ENCODE assay signal across 1 cellular context in the genomic region with DNA sequence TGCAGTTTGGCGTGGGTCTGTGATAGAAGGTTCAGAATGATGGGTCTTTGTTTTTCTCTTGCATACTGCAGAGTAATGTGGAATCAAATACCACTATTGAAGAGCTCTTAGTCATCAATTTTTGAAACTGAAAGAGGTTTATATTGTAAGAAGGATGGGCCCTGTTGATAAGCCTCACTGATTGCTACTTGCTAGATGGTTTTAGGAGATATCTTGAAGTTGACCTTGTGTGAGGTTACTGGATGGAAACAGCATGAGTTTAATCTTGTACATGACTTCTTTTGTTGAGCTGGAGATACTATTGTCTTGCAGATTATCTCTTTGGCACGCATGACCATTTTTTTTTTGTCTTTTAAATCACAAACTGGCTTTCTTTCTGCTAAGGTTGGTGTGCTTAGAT.
TF ChIP-seq lines count a peak whose summit lies in the region.

No MANE protein-coding gene starts in this region.

TF ChIP-seq in GM23338, 12 proteins besides CTCF, POLR2A, EP300 and RAD21 (continued from another document):
- TF ChIP-seq, protein P1, sequence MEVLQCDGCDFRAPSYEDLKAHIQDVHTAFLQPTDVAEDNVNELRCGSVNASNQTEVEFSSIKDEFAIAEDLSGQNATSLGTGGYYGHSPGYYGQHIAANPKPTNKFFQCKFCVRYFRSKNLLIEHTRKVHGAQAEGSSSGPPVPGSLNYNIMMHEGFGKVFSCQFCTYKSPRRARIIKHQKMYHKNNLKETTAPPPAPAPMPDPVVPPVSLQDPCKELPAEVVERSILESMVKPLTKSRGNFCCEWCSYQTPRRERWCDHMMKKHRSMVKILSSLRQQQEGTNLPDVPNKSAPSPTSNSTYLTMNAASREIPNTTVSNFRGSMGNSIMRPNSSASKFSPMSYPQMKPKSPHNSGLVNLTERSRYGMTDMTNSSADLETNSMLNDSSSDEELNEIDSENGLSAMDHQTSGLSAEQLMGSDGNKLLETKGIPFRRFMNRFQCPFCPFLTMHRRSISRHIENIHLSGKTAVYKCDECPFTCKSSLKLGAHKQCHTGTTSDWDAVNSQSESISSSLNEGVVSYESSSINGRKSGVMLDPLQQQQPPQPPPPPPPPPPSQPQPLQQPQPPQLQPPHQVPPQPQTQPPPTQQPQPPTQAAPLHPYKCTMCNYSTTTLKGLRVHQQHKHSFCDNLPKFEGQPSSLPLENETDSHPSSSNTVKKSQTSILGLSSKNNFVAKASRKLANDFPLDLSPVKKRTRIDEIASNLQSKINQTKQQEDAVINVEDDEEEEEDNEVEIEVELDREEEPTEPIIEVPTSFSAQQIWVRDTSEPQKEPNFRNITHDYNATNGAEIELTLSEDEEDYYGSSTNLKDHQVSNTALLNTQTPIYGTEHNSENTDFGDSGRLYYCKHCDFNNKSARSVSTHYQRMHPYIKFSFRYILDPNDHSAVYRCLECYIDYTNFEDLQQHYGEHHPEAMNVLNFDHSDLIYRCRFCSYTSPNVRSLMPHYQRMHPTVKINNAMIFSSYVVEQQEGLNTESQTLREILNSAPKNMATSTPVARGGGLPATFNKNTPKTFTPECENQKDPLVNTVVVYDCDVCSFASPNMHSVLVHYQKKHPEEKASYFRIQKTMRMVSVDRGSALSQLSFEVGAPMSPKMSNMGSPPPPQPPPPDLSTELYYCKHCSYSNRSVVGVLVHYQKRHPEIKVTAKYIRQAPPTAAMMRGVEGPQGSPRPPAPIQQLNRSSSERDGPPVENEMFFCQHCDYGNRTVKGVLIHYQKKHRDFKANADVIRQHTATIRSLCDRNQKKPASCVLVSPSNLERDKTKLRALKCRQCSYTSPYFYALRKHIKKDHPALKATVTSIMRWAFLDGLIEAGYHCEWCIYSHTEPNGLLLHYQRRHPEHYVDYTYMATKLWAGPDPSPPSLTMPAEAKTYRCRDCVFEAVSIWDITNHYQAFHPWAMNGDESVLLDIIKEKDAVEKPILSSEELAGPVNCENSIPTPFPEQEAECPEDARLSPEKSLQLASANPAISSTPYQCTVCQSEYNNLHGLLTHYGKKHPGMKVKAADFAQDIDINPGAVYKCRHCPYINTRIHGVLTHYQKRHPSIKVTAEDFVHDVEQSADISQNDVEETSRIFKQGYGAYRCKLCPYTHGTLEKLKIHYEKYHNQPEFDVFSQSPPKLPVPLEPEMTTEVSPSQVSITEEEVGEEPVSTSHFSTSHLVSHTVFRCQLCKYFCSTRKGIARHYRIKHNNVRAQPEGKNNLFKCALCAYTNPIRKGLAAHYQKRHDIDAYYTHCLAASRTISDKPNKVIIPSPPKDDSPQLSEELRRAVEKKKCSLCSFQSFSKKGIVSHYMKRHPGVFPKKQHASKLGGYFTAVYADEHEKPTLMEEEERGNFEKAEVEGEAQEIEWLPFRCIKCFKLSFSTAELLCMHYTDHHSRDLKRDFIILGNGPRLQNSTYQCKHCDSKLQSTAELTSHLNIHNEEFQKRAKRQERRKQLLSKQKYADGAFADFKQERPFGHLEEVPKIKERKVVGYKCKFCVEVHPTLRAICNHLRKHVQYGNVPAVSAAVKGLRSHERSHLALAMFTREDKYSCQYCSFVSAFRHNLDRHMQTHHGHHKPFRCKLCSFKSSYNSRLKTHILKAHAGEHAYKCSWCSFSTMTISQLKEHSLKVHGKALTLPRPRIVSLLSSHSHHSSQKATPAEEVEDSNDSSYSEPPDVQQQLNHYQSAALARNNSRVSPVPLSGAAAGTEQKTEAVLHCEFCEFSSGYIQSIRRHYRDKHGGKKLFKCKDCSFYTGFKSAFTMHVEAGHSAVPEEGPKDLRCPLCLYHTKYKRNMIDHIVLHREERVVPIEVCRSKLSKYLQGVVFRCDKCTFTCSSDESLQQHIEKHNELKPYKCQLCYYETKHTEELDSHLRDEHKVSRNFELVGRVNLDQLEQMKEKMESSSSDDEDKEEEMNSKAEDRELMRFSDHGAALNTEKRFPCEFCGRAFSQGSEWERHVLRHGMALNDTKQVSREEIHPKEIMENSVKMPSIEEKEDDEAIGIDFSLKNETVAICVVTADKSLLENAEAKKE (CRISPR knock-in tag; IDR thresholded peaks at IDR 0.05): peak; percentile 98
- TF ChIP-seq ZNF114 (CRISPR knock-in tag; IDR thresholded peaks at IDR 0.05) (no peak), POLR2AphosphoS5 (IDR thresholded peaks at IDR 0.05; ENCODE audit: low read depth) (no peak), STAT1 (IDR thresholded peaks at IDR 0.05; ENCODE audit: unreplicated experiment) (no peak), NANOG (IDR thresholded peaks at IDR 0.05; ENCODE audit: borderline replicate concordance) (peak; percentile 89)
